In genomic region chr1:22075718-22076117, GRCh38 we compare ENCODE assay signal across 10 cellular contexts. TPM values are rescaled to one million over a fixed set of nuclear protein-coding genes. Genes with fewer than 3 reads are reported as not detected.
DNase-seq lines count a peak whose midpoint lies in the region; ATAC-seq and TF ChIP-seq lines count a peak whose summit lies in the region.
"Had no signal": no experiment of that assay in that cellular context is flagged by ENCODE, and none has a peak within 500 bp of the region (broad histone marks: within the 10 kb centered on the region; RNA-seq: fewer than 3 reads in every experiment).

No MANE protein-coding gene starts in this region.

- peaks cover 0 to 3% (median 0%) of the 10 kb centered on the region in 8 donors for H3K9me3 ChIP-seq in spleen

- CTCF ChIA-PET in activated naive CD4-positive, alpha-beta T cell treated with anti-CD3 and anti-CD28 coated beads for 36 hours (lab: Charles Lee), result no interaction called here

- no peaks in the 10 kb centered on the region for H3K27me3 ChIP-seq in spleen (replicated peaks in 1 of 7)
- H3K27me3 ChIP-seq: neural progenitor cell had no signal

- 9 to 27% (median 16%) methylated on average over 2 of the region's 2 CpGs for WGBS in spleen, 5 donors

- H3K36me3 Mint-ChIP-seq in activated naive CD4-positive, alpha-beta T cell treated with anti-CD3 and anti-CD28 coated beads for 36 hours (ENCODE audit: low read depth), result peaks cover 32% of the 10 kb centered on the region
- H3K36me3 Mint-ChIP-seq in activated naive CD8-positive, alpha-beta T cell treated with anti-CD3 and anti-CD28 coated beads, Interleukin-2, amount 50 U/mL, for 24 hours (ENCODE audit: low read depth), result peaks cover 55% of the 10 kb centered on the region

- ATAC-seq in activated naive CD8-positive, alpha-beta T cell treated with anti-CD3 and anti-CD28 coated beads, Interleukin-2, amount 50 U/mL, for 24 hours, result no peak
- ATAC-seq in HG03108 (IDR thresholded peaks at IDR 0.05; ENCODE audit: unreplicated experiment), result no peak

- peaks cover 0 to 61% (median 20%) of the 10 kb centered on the region in 6 donors for H3K36me3 ChIP-seq in spleen
- H3K36me3 ChIP-seq: neural progenitor cell had no signal

- H3K4me1 Mint-ChIP-seq in activated naive CD4-positive, alpha-beta T cell treated with anti-CD3 and anti-CD28 coated beads for 36 hours (ENCODE audit: low read depth), result peaks cover 87% of the 10 kb centered on the region
- H3K4me1 Mint-ChIP-seq in activated naive CD8-positive, alpha-beta T cell treated with anti-CD3 and anti-CD28 coated beads, Interleukin-2, amount 50 U/mL, for 24 hours, result peaks cover 90% of the 10 kb centered on the region

- intact Hi-C loops in activated naive CD4-positive, alpha-beta T cell treated with anti-CD3 and anti-CD28 coated beads for 36 hours (cut with micrococcal nuclease), result loop anchor here (2.0 kb wide), 1 partner anchor 23 kb away; the partner anchor contains the start of gene CDC42
- intact Hi-C loops in spleen (cut with DNase I; ENCODE audit: low total_unique reads) (no loop called here), posterior vena cava (cut with DNase I) (no loop called here)

- no peak for DNase-seq in activated naive CD4-positive, alpha-beta T cell treated with anti-CD3 and anti-CD28 coated beads for 36 hours
- no peak for DNase-seq in activated naive CD4-positive, alpha-beta T cell treated with anti-CD3 and anti-CD28 coated beads, Interleukin-2, amount 50 U/mL, for 16 hours
- peak; percentile 51 to 89 for DNase-seq in NOMO-1 (lab: John Stamatoyannopoulos, UW; ENCODE audit: unreplicated experiment in 2 of 2)
- DNase-seq in activated naive CD8-positive, alpha-beta T cell treated with anti-CD3 and anti-CD28 coated beads, Interleukin-2, amount 50 U/mL, for 24 hours, result no peak
- no peak for DNase-seq in spleen
- DNase-seq in posterior vena cava (ENCODE audit: low spot score), result no peak
- no peak for DNase-seq in middle frontal gyrus (ENCODE audit: extremely low spot score, low spot score)
- DNase-seq: NCI-H1417 treated with DMSO at 0.1 percent for 48 hours had no signal

- H3K27ac ChIP-seq in spleen, result peak overlapping the region; percentile 16 to 73 (median 50)
- H3K27ac ChIP-seq: neural progenitor cell had no signal

- H3K4me3 ChIP-seq in spleen, result peak overlapping the region in 4 of 8 donors; percentile 1 to 41 (median 12)
- H3K4me3 ChIP-seq: neural progenitor cell had no signal

- H3K4me3 Mint-ChIP-seq in activated naive CD4-positive, alpha-beta T cell treated with anti-CD3 and anti-CD28 coated beads for 36 hours, result no peak overlapping the region
- H3K4me3 Mint-ChIP-seq in activated naive CD8-positive, alpha-beta T cell treated with anti-CD3 and anti-CD28 coated beads, Interleukin-2, amount 50 U/mL, for 24 hours, result no peak overlapping the region
- H3K4me3 Mint-ChIP-seq: neural progenitor cell had no signal

- no peaks in the 10 kb centered on the region for H3K9me3 Mint-ChIP-seq in activated naive CD4-positive, alpha-beta T cell treated with anti-CD3 and anti-CD28 coated beads for 36 hours
- no peaks in the 10 kb centered on the region for H3K9me3 Mint-ChIP-seq in activated naive CD8-positive, alpha-beta T cell treated with anti-CD3 and anti-CD28 coated beads, Interleukin-2, amount 50 U/mL, for 24 hours
- H3K9me3 Mint-ChIP-seq: neural progenitor cell had no signal

- H3K27me3 Mint-ChIP-seq in activated naive CD4-positive, alpha-beta T cell treated with anti-CD3 and anti-CD28 coated beads for 36 hours (ENCODE audit: low read depth), result no peaks in the 10 kb centered on the region
- no peaks in the 10 kb centered on the region for H3K27me3 Mint-ChIP-seq in activated naive CD8-positive, alpha-beta T cell treated with anti-CD3 and anti-CD28 coated beads, Interleukin-2, amount 50 U/mL, for 24 hours

- TF ChIP-seq CTCF in spleen (IDR thresholded peaks at IDR 0.05 in 8 of 11, conservative IDR thresholded peaks at IDR 0.05 in 3 of 11), result no peak

- peaks cover 70 to 100% (median 98%) of the 10 kb centered on the region in 6 donors for H3K4me1 ChIP-seq in spleen

- peak overlapping the region; percentile 80 for H3K27ac Mint-ChIP-seq in activated naive CD4-positive, alpha-beta T cell treated with anti-CD3 and anti-CD28 coated beads for 36 hours
- H3K27ac Mint-ChIP-seq in activated naive CD8-positive, alpha-beta T cell treated with anti-CD3 and anti-CD28 coated beads, Interleukin-2, amount 50 U/mL, for 24 hours, result peak overlapping the region; percentile 29
- H3K27ac Mint-ChIP-seq: neural progenitor cell had no signal

- TF ChIP-seq POLR2A in spleen (IDR thresholded peaks at IDR 0.05), result no peak

RNA-seq across cellular contexts. Expression of gene CDC42, which starts 23.2 kb away (rescaled TPM):
- total RNA-seq in activated naive CD4-positive, alpha-beta T cell treated with anti-CD3 and anti-CD28 coated beads for 36 hours, result 100 to 1,000 TPM; 318 to 322 TPM
- 100 to 1,000 TPM; 209 to 254 (median 233) TPM for total RNA-seq in spleen
- polyA plus RNA-seq in spleen, result 100 to 1,000 TPM; 108 to 165 (median 155) TPM
- 100 to 1,000 TPM; 214 to 262 TPM for total RNA-seq in posterior vena cava

Comparison
In these comparisons a context has a peak if more than half of its experiments do, and no peak if none do; other contexts are left out.
1. DNase-seq: peak in NOMO-1 (2 of 2); none in activated naive CD4-positive, alpha-beta T cell treated with anti-CD3 and anti-CD28 coated beads for 36 hours (single experiment), activated naive CD4-positive, alpha-beta T cell treated with anti-CD3 and anti-CD28 coated beads, Interleukin-2, amount 50 U/mL, for 16 hours (single experiment), activated naive CD8-positive, alpha-beta T cell treated with anti-CD3 and anti-CD28 coated beads, Interleukin-2, amount 50 U/mL, for 24 hours (single experiment), spleen (single experiment), posterior vena cava (single experiment) and middle frontal gyrus (single experiment).